14 cellular contexts compared by ENCODE assay signal in genomic region chr2:8985561-8986326, GRCh38. TPM values are rescaled to one million over a fixed set of nuclear protein-coding genes. Genes with fewer than 3 reads are reported as not detected.
DNase-seq lines count a peak whose midpoint lies in the region; ATAC-seq, FAIRE-seq and TF ChIP-seq lines count a peak whose summit lies in the region.
"Had no signal": no experiment of that assay in that cellular context is flagged by ENCODE, and none has a peak within 500 bp of the region (broad histone marks: within the 10 kb centered on the region; RNA-seq: fewer than 3 reads in every experiment).

No MANE protein-coding gene starts in this region.

- H3K9me2 ChIP-seq in DOHH2 (replicated peaks; ENCODE audit: control insufficient read depth, low read length) (no peaks in the 10 kb centered on the region), Karpas-422 (replicated peaks; ENCODE audit: insufficient read depth, low read length) (no peaks in the 10 kb centered on the region)

- TF ChIP-seq EP300 in K562 (IDR thresholded peaks at IDR 0.05; ENCODE audit: low read length): no peak

- in situ Hi-C loops in K562 (cut with MboI): no loop called here

- intact Hi-C loops in K562 (cut with micrococcal nuclease): loop anchor here (1.0 to 5.0 kb wide), 6 partner anchors 14 to 293 kb away; no protein-coding TSS in a partner anchor

- TSS peak; percentile 33 for BruUV-seq in K562 (replicated peaks; lab: Mats Ljungman, UMichigan)

- no peak for DNase-seq in Karpas-422
- peak in 1 of 4 experiments; percentile 63 for DNase-seq in K562 (ENCODE audit: extremely low read depth in 1 of 4, low spot score in 3 of 4)
- DNase-seq in osteoblast (ENCODE audit: insufficient read length, low spot score, missing footprints): no peak
- DNase-seq in stimulated activated CD4-positive, alpha-beta T cell treated with anti-CD3 and anti-CD28 coated beads, Interleukin-4, amount 100 ng/mL, for 1 hour: no peak
- no peak for DNase-seq in HuH-7 (ENCODE audit: low spot score)
- no peak for DNase-seq in glutamatergic neuron
- DNase-seq in activated naive CD4-positive, alpha-beta T cell treated with anti-CD3 and anti-CD28 coated beads, Interleukin-2, amount 50 U/mL, for 72 hours (ENCODE audit: low spot score in 2 of 2): no peak
- DNase-seq: activated T-cell treated with anti-CD3 and anti-CD28 coated beads, Interleukin-2, amount 50 U/mL, for 4 hours; NCI-H1694; NCI-H526 treated with DMSO at 0.1 percent for 48 hours had no signal

- no peaks in the 10 kb centered on the region for H3K9me3 Mint-ChIP-seq in glutamatergic neuron (ENCODE audit: unreplicated experiment)
- H3K9me3 Mint-ChIP-seq in activated naive CD4-positive, alpha-beta T cell treated with anti-CD3 and anti-CD28 coated beads, Interleukin-2, amount 50 U/mL, for 72 hours: no peaks in the 10 kb centered on the region
- H3K9me3 Mint-ChIP-seq: activated CD4-positive, alpha-beta T cell treated with anti-CD3 and anti-CD28 coated beads, Interleukin-2, amount 10 ng/mL, durations not matched to agents 7 days and 5 days; activated T-cell treated with anti-CD3 and anti-CD28 coated beads, Interleukin-2, amount 50 U/mL, for 4 hours had no signal

- no peak for TF ChIP-seq RAD21 in K562 (CRISPR knock-in tag; conservative IDR thresholded peaks at IDR 0.05 in 1 of 2, IDR thresholded peaks at IDR 0.05 in 1 of 2)

- H3K9ac ChIP-seq in Karpas-422 (ENCODE audit: low read length) (no peak overlapping the region), K562 (ENCODE audit: insufficient read depth in 1 of 2, low read depth in 2 of 2, low read length in 2 of 2) (peak overlapping the region; percentile 48 to 72; a peak in 3 of 4 replicates)

- H4K20me1 ChIP-seq in DOHH2 (ENCODE audit: control insufficient read depth, insufficient read depth, low read depth, low read length) (no peaks in the 10 kb centered on the region; the same call in 1 of the 2 replicates), Karpas-422 (ENCODE audit: insufficient read depth, low read depth, low read length) (no peaks in the 10 kb centered on the region), K562 (replicated peaks; ENCODE audit: control insufficient read depth, insufficient read depth, low read length) (no peaks in the 10 kb centered on the region), osteoblast (ENCODE audit: insufficient read depth, low read length) (no peaks in the 10 kb centered on the region)

- H3K9me1 ChIP-seq in K562 (ENCODE audit: control insufficient read depth, insufficient read depth, low read length): no peaks in the 10 kb centered on the region

- no peak for TF ChIP-seq POLR2A in K562 (conservative IDR thresholded peaks at IDR 0.05)

- 10% methylated on average over 4 of the region's 4 CpGs for WGBS in K562 (ENCODE audit: insufficient coverage, low coverage, missing lambda C conversion rate)

- H3K36me3 Mint-ChIP-seq in glutamatergic neuron (ENCODE audit: unreplicated experiment): no peaks in the 10 kb centered on the region
- no peaks in the 10 kb centered on the region for H3K36me3 Mint-ChIP-seq in activated naive CD4-positive, alpha-beta T cell treated with anti-CD3 and anti-CD28 coated beads, Interleukin-2, amount 50 U/mL, for 72 hours

- no peak for FAIRE-seq in K562 (lab: Jason Lieb, UNC)

- POLR2A ChIA-PET in K562 (lab: Yijun Ruan, JAX): interaction anchor here (0.6 to 1.8 kb wide), 6 partner anchors 8 to 523 kb away, joined by 3 to 5 read pairs (median 3); no protein-coding TSS in a partner anchor

- H3K36me3 ChIP-seq in DOHH2 (ENCODE audit: control insufficient read depth, low read length) (no peaks in the 10 kb centered on the region), Karpas-422 (ENCODE audit: insufficient read depth, low read length) (no peaks in the 10 kb centered on the region), K562 (ENCODE audit: control insufficient read depth, insufficient read depth, low read length) (no peaks in the 10 kb centered on the region), osteoblast (ENCODE audit: insufficient read depth, low read length) (no peaks in the 10 kb centered on the region)
- H3K36me3 ChIP-seq: prostate gland had no signal

- peaks cover 71% of the 10 kb centered on the region for H3K79me2 ChIP-seq in DOHH2 (ENCODE audit: control insufficient read depth, low read length)
- no peaks in the 10 kb centered on the region for H3K79me2 ChIP-seq in Karpas-422 (ENCODE audit: low read length)
- peaks cover 100% of the 10 kb centered on the region for H3K79me2 ChIP-seq in K562 (ENCODE audit: control insufficient read depth, insufficient read depth, low read length)
- peaks cover 69% of the 10 kb centered on the region for H3K79me2 ChIP-seq in osteoblast (ENCODE audit: insufficient read depth, low read length)

- H3K9me3 ChIP-seq in DOHH2 (ENCODE audit: control insufficient read depth, insufficient read depth, low read length): no peaks in the 10 kb centered on the region
- no peaks in the 10 kb centered on the region for H3K9me3 ChIP-seq in Karpas-422 (ENCODE audit: low read length)
- H3K9me3 ChIP-seq in K562 (replicated peaks; ENCODE audit: control insufficient read depth, insufficient read depth, low read depth, low read length): no peaks in the 10 kb centered on the region
- H3K9me3 ChIP-seq in osteoblast (ENCODE audit: low read depth, low read length): no peaks in the 10 kb centered on the region
- H3K9me3 ChIP-seq: prostate gland had no signal

- H2AFZ ChIP-seq in Karpas-422 (ENCODE audit: low read length): no peak overlapping the region
- H2AFZ ChIP-seq in K562 (ENCODE audit: low read depth, low read length): peak overlapping the region; percentile 60
- H2AFZ ChIP-seq in osteoblast (ENCODE audit: low read length): no peak overlapping the region

- H3K4me1 ChIP-seq in DOHH2 (ENCODE audit: control insufficient read depth, low read length) (peaks cover 83% of the 10 kb centered on the region), Karpas-422 (ENCODE audit: low read length) (peaks cover 23% of the 10 kb centered on the region), K562 (replicated peaks in 1 of 2; ENCODE audit: control insufficient read depth in 2 of 2, insufficient read depth in 2 of 2, low read length in 2 of 2) (peaks cover 3 to 61% of the 10 kb centered on the region in 2 experiments; a peak in 4 of 5 replicates), osteoblast (ENCODE audit: insufficient read depth, low read length) (peaks cover 52% of the 10 kb centered on the region)
- H3K4me1 ChIP-seq: prostate gland had no signal

- CTCF ChIA-PET in K562 (lab: Yijun Ruan, JAX; ENCODE audit: low intra/inter-chr PET ratio): interaction anchor here (0.6 to 1.5 kb wide), 2 partner anchors 12 to 61 kb away, joined by 3 read pairs; no protein-coding TSS in a partner anchor

- no peak overlapping the region for H3K27ac Mint-ChIP-seq in glutamatergic neuron (ENCODE audit: unreplicated experiment)
- H3K27ac Mint-ChIP-seq in activated naive CD4-positive, alpha-beta T cell treated with anti-CD3 and anti-CD28 coated beads, Interleukin-2, amount 50 U/mL, for 72 hours: no peak overlapping the region
- H3K27ac Mint-ChIP-seq: activated CD4-positive, alpha-beta T cell treated with anti-CD3 and anti-CD28 coated beads, Interleukin-2, amount 10 ng/mL, durations not matched to agents 7 days and 5 days had no signal

- H3K27me3 Mint-ChIP-seq in glutamatergic neuron (ENCODE audit: unreplicated experiment): peaks cover 1% of the 10 kb centered on the region

- H3K27me3 ChIP-seq in DOHH2 (ENCODE audit: control insufficient read depth, low read length) (no peaks in the 10 kb centered on the region), Karpas-422 (ENCODE audit: low read length) (no peaks in the 10 kb centered on the region), K562 (ENCODE audit: control insufficient read depth in 2 of 2, insufficient read depth in 2 of 2, low read length in 2 of 2) (no peaks in the 10 kb centered on the region), osteoblast (ENCODE audit: insufficient read depth, low read length) (no peaks in the 10 kb centered on the region)

- H3F3A ChIP-seq in DOHH2 (ENCODE audit: control insufficient read depth, insufficient read depth): peaks cover 32% of the 10 kb centered on the region

- no peak overlapping the region for H3K4me3 Mint-ChIP-seq in glutamatergic neuron (ENCODE audit: unreplicated experiment)
- H3K4me3 Mint-ChIP-seq: activated CD4-positive, alpha-beta T cell treated with anti-CD3 and anti-CD28 coated beads, Interleukin-2, amount 10 ng/mL, durations not matched to agents 7 days and 5 days; activated T-cell treated with anti-CD3 and anti-CD28 coated beads, Interleukin-2, amount 50 U/mL, for 4 hours had no signal

- ATAC-seq in K562: peak; percentile 69
- no peak for ATAC-seq in activated naive CD4-positive, alpha-beta T cell treated with anti-CD3 and anti-CD28 coated beads, Interleukin-2, amount 50 U/mL, for 72 hours
- ATAC-seq: activated T-cell treated with anti-CD3 and anti-CD28 coated beads, Interleukin-2, amount 50 U/mL, for 4 hours had no signal

- H3K4me3 ChIP-seq in DOHH2 (ENCODE audit: low read length) (peak overlapping the region; percentile 78), Karpas-422 (ENCODE audit: low read length) (no peak overlapping the region), K562 (peak overlapping the region; percentile 35), osteoblast (ENCODE audit: insufficient read depth, low read length) (no peak overlapping the region)
- H3K4me3 ChIP-seq: prostate gland had no signal

- TF ChIP-seq CTCF in DOHH2 (IDR thresholded peaks at IDR 0.05; ENCODE audit: low read depth, low read length, poor library complexity, severe bottlenecking) (no peak), K562 (IDR thresholded peaks at IDR 0.05 in 2 of 3, conservative IDR thresholded peaks at IDR 0.05 in 1 of 3; ENCODE audit: insufficient read depth in 2 of 3, low read depth in 1 of 3, low read length in 3 of 3) (no peak), osteoblast (IDR thresholded peaks at IDR 0.05; ENCODE audit: extremely low read depth, low read depth, low read length) (no peak), glutamatergic neuron (IDR thresholded peaks at IDR 0.05; ENCODE audit: partially characterized antibody, unreplicated experiment) (no peak)

- H3K4me2 ChIP-seq in DOHH2 (ENCODE audit: low read length) (peak overlapping the region; percentile 95), Karpas-422 (ENCODE audit: low read depth, low read length, poor library complexity, severe bottlenecking) (peak overlapping the region; percentile 64), K562 (ENCODE audit: insufficient read depth, low read length) (peak overlapping the region; percentile 85), osteoblast (ENCODE audit: insufficient read depth, low read length) (peak overlapping the region; percentile 47)

- peak overlapping the region; percentile 92 for H3K27ac ChIP-seq in DOHH2 (ENCODE audit: low read depth, low read length)
- H3K27ac ChIP-seq in Karpas-422 (ENCODE audit: low read length): no peak overlapping the region
- peak overlapping the region; percentile 70 for H3K27ac ChIP-seq in K562 (ENCODE audit: extremely low read depth, low read depth, low read length)
- H3K27ac ChIP-seq in osteoblast (ENCODE audit: low read depth, low read length): peak overlapping the region; percentile 70
- H3K27ac ChIP-seq: C4-2B, prostate gland had no signal

- peaks cover 22% of the 10 kb centered on the region for H3K4me1 Mint-ChIP-seq in glutamatergic neuron (ENCODE audit: low read depth, unreplicated experiment)
- H3K4me1 Mint-ChIP-seq: activated CD4-positive, alpha-beta T cell treated with anti-CD3 and anti-CD28 coated beads, Interleukin-2, amount 10 ng/mL, durations not matched to agents 7 days and 5 days had no signal

RNA-seq across cellular contexts. Expression of gene MBOAT2, which starts 17.7 kb away (rescaled TPM):
- not detected in 2 replicates for total RNA-seq in Karpas-422 (2014; rRNA removed; shearing (Covaris generic); ENCODE audit: low replicate concordance)
- total RNA-seq in K562 (2011; cell fraction: chromatin; rRNA removed; ENCODE audit: low replicate concordance): 112 and 313 TPM in 2 replicates
- 47.4 and 65.8 TPM in 2 replicates for total RNA-seq in K562 (2011; cell fraction: nucleolus; rRNA removed)
- 143 and 203 TPM in 2 replicates for total RNA-seq in K562 (2011; cell fraction: nucleoplasm; rRNA removed)
- 19.2 and 22.8 TPM in 2 replicates for total RNA-seq in K562 (2014; rRNA removed)
- 48.9 and 54.3 TPM in 2 replicates for total RNA-seq in K562 (2014; rRNA removed; fragmentation: Illumina TruSeq; extraction: Trizol)
- total RNA-seq in K562 (2015; rRNA removed; fragmentation: Illumina TruSeq; extraction: Trizol): 26.1 and 27.9 TPM in 2 replicates
- total RNA-seq in K562 (2021): 42.8 and 44.6 TPM in 2 replicates
- 101 and 122 TPM in 2 replicates for polyA plus RNA-seq in K562 (2011; rRNA removed)
- 18.7 and 42.5 TPM in 2 replicates for polyA plus RNA-seq in K562 (2011; cell fraction: cytosol; rRNA removed)
- polyA plus RNA-seq in K562 (2011; cell fraction: nucleus; rRNA removed): 251 and 267 TPM in 2 replicates
- polyA plus RNA-seq in K562 (2012): 19.2 and 19.7 TPM in 2 replicates
- polyA plus RNA-seq in K562 (2014; fragmentation: Illumina TruSeq; extraction: Trizol): 43.9 and 44.4 TPM in 2 replicates
- polyA plus RNA-seq in K562 (2014; fragmentation: Nextera tagmentation; extraction: Ambion mirVana): 10 to 100 TPM in 1 of 2 experiments, 1 to 10 TPM in 1; 8.4 to 11.2 TPM
- 27.6 and 31.1 TPM in 2 replicates for polyA plus RNA-seq in K562 (2014; rRNA removed)
- 107 and 132 TPM in 2 replicates for polyA minus RNA-seq in K562 (2011; rRNA and poly(A)+ RNA removed)
- 31.1 and 32.9 TPM in 2 replicates for polyA minus RNA-seq in K562 (2011; cell fraction: cytosol; rRNA and poly(A)+ RNA removed)
- polyA minus RNA-seq in K562 (2011; cell fraction: nucleus; rRNA and poly(A)+ RNA removed): 59.0 and 76.9 TPM in 2 replicates
- total RNA-seq in osteoblast: 54.3 and 56.6 TPM in 2 replicates
- total RNA-seq in glutamatergic neuron (ENCODE audit: unreplicated experiment): 72.5 TPM
- total RNA-seq in activated naive CD4-positive, alpha-beta T cell treated with anti-CD3 and anti-CD28 coated beads, Interleukin-2, amount 50 U/mL, for 72 hours: 1 to 10 TPM; 4.4 to 6.6 TPM

Comparison
In these comparisons a context has a peak if more than half of its experiments do, and no peak if none do; other contexts are left out.
1. H3K4me3 ChIP-seq: peak in DOHH2 (single experiment) and K562 (single experiment); none in Karpas-422 (single experiment) and osteoblast (single experiment).
2. Peak in every context shown above with its lines, with median percentiles within 50 percentile points of each other: H3K4me2 ChIP-seq.